Comparison of ENCODE assay signal across 28 cellular contexts in genomic region chr14:31967669-31967975, GRCh38.
DNase-seq lines count a peak whose midpoint lies in the region; ATAC-seq, FAIRE-seq and TF ChIP-seq lines count a peak whose summit lies in the region.
"Had no signal": no experiment of that assay in that cellular context is flagged by ENCODE, and none has a peak within 500 bp of the region (broad histone marks: within the 10 kb centered on the region; RNA-seq: fewer than 3 reads in every experiment).

No MANE protein-coding gene starts in this region.

- DNase-seq in nephron progenitor cell (no peak), mesenteric fat pad (ENCODE audit: low spot score) (no peak), heart right ventricle (no peak), left lung (no peak), glutamatergic neuron (no peak)
- DNase-seq: activated CD4-positive, alpha-beta T cell treated with anti-CD3 and anti-CD28 coated beads for 1 hour; activated CD8-positive, alpha-beta memory T cell treated with anti-CD3 and anti-CD28 coated beads for 24 hours; activated T-cell treated with anti-CD3 and anti-CD28 coated beads, Interleukin-2, amount 50 U/mL, for 24 hours; colonic mucosa; DMS 273 treated with DMSO at 0.1 percent for 48 hours; effector memory CD8-positive, alpha-beta T cell; naive thymus-derived CD8-positive, alpha-beta T cell; NCI-H1092; NCI-H1930; sigmoid colon; stomach; T-helper 1 cell; transverse colon had no signal

- H3K4me3 ChIP-seq in heart right ventricle (no peak overlapping the region), left lung (no peak overlapping the region)
- H3K4me3 ChIP-seq: colonic mucosa, esophagus muscularis mucosa, sigmoid colon, SJSA1, stomach, transverse colon had no signal

- ATAC-seq in GM18508 (IDR thresholded peaks at IDR 0.05; ENCODE audit: insufficient read depth, unreplicated experiment) (peak; percentile 54), HG03342 (IDR thresholded peaks at IDR 0.05; ENCODE audit: unreplicated experiment) (peak; percentile 47), heart right ventricle (no peak), left lung (no peak)
- ATAC-seq: effector memory CD8-positive, alpha-beta T cell; naive thymus-derived CD8-positive, alpha-beta T cell had no signal

- peak overlapping the region; percentile 64 for H3K27ac Mint-ChIP-seq in nephron progenitor cell
- no peak overlapping the region for H3K27ac Mint-ChIP-seq in glutamatergic neuron (ENCODE audit: unreplicated experiment)
- H3K27ac Mint-ChIP-seq: activated T-cell treated with anti-CD3 and anti-CD28 coated beads, Interleukin-2, amount 50 U/mL, for 24 hours; effector memory CD8-positive, alpha-beta T cell; naive thymus-derived CD8-positive, alpha-beta T cell had no signal

- no peak for TF ChIP-seq CTCF in nephron progenitor cell (IDR thresholded peaks at IDR 0.05)
- no peak for TF ChIP-seq CTCF in heart right ventricle (IDR thresholded peaks at IDR 0.05)
- TF ChIP-seq CTCF in left lung (IDR thresholded peaks at IDR 0.05): no peak
- no peak for TF ChIP-seq CTCF in glutamatergic neuron (IDR thresholded peaks at IDR 0.05; ENCODE audit: partially characterized antibody, unreplicated experiment)

- peaks cover 8% of the 10 kb centered on the region for H3K9me3 Mint-ChIP-seq in nephron progenitor cell
- H3K9me3 Mint-ChIP-seq in glutamatergic neuron (ENCODE audit: unreplicated experiment): peaks cover 3% of the 10 kb centered on the region
- H3K9me3 Mint-ChIP-seq: effector memory CD8-positive, alpha-beta T cell had no signal

- H3K27me3 Mint-ChIP-seq in nephron progenitor cell (ENCODE audit: low read depth, poor library complexity) (no peaks in the 10 kb centered on the region), glutamatergic neuron (ENCODE audit: unreplicated experiment) (no peaks in the 10 kb centered on the region)

- H3K4me1 ChIP-seq in heart right ventricle: peaks cover 0 to 49% (median 41%) of the 10 kb centered on the region in 9 donors
- H3K4me1 ChIP-seq in left lung: no peaks in the 10 kb centered on the region
- H3K4me1 ChIP-seq: stomach had no signal

- intact Hi-C loops in heart right ventricle (cut with DNase I) (no loop called here), left lung (cut with DNase I) (no loop called here)

- peak overlapping the region in 1 of 10 donors; percentile 7 for H3K27ac ChIP-seq in heart right ventricle
- peak overlapping the region in 1 of 2 donors; percentile 15 for H3K27ac ChIP-seq in left lung
- H3K27ac ChIP-seq: colonic mucosa, parathyroid adenoma, SJSA1 had no signal

- peak; percentile 47 for FAIRE-seq in islet of Langerhans (lab: Jason Lieb, UNC)
- FAIRE-seq: bronchial epithelial cell, frontal cortex, H54, TTC549 had no signal

- peaks cover 0 to 17% (median 11%) of the 10 kb centered on the region in 11 donors for H3K9me3 ChIP-seq in heart right ventricle
- peaks cover 0 to 5% of the 10 kb centered on the region in 2 donors for H3K9me3 ChIP-seq in left lung
- H3K9me3 ChIP-seq: colonic mucosa, SJSA1 had no signal

- H3K27me3 ChIP-seq in heart right ventricle (no peaks in the 10 kb centered on the region), left lung (no peaks in the 10 kb centered on the region)
- H3K27me3 ChIP-seq: colonic mucosa, esophagus muscularis mucosa, sigmoid colon, SJSA1, stomach, transverse colon had no signal

- H3K4me1 Mint-ChIP-seq in nephron progenitor cell (peaks cover 31% of the 10 kb centered on the region), glutamatergic neuron (ENCODE audit: low read depth, unreplicated experiment) (peaks cover 10% of the 10 kb centered on the region)

- H3K36me3 Mint-ChIP-seq in nephron progenitor cell (ENCODE audit: low read depth) (no peaks in the 10 kb centered on the region), glutamatergic neuron (ENCODE audit: unreplicated experiment) (peaks cover 18% of the 10 kb centered on the region)

- H3K36me3 ChIP-seq in heart right ventricle (no peaks in the 10 kb centered on the region), left lung (no peaks in the 10 kb centered on the region)
- H3K36me3 ChIP-seq: colonic mucosa, esophagus muscularis mucosa, sigmoid colon, SJSA1, stomach, transverse colon had no signal

- H3K4me3 Mint-ChIP-seq in nephron progenitor cell (no peak overlapping the region), glutamatergic neuron (ENCODE audit: unreplicated experiment) (no peak overlapping the region)
- H3K4me3 Mint-ChIP-seq: activated T-cell treated with anti-CD3 and anti-CD28 coated beads, Interleukin-2, amount 50 U/mL, for 24 hours; effector memory CD8-positive, alpha-beta T cell; naive thymus-derived CD8-positive, alpha-beta T cell had no signal

Comparison
In these comparisons a context has a peak if more than half of its experiments do, and no peak if none do; other contexts are left out.
1. ATAC-seq: peak in GM18508 (single experiment) and HG03342 (single experiment); none in heart right ventricle (0 of 8) and left lung (single experiment).